Comparison of ENCODE assay signal across 1 cellular context in genomic region chr14:77457522-77458248, GRCh38.
TF ChIP-seq lines count a peak whose summit lies in the region.

TSS of gene AHSA1 (plus strand) at chr14:77458093. CDS start at chr14:77458190, 97 bp downstream.
TSS of gene VIPAS39 (minus strand) at chr14:77457601. CDS start at chr14:77454102, 3,499 bp downstream.

TF ChIP-seq in HepG2, 621 proteins besides CTCF, POLR2A, EP300 and RAD21 (continued from another document and continues in another):
- TF ChIP-seq ZBTB4 (CRISPR knock-in tag; IDR thresholded peaks at IDR 0.05; ENCODE audit: borderline replicate concordance) (no peak), NR2C2 (CRISPR knock-in tag; IDR thresholded peaks at IDR 0.05; ENCODE audit: borderline replicate concordance) (peak; percentile 98), ZNF180 (CRISPR knock-in tag; IDR thresholded peaks at IDR 0.05; ENCODE audit: borderline replicate concordance, low read depth) (no peak), ZBTB10 (CRISPR knock-in tag; IDR thresholded peaks at IDR 0.05; ENCODE audit: borderline replicate concordance) (no peak), MTF1 (CRISPR knock-in tag; IDR thresholded peaks at IDR 0.05) (no peak; the same call in 1 of the 2 replicates), ZNF749 (CRISPR knock-in tag; IDR thresholded peaks at IDR 0.05; ENCODE audit: borderline replicate concordance) (no peak), ZNF879 (CRISPR knock-in tag; IDR thresholded peaks at IDR 0.05) (no peak), NFKBIZ (CRISPR knock-in tag; IDR thresholded peaks at IDR 0.05) (no peak; the same call in 1 of the 2 replicates), MNT (IDR thresholded peaks at IDR 0.05) (peak; percentile 33; the same call in 1 of the 2 replicates), RCOR2 (CRISPR knock-in tag; IDR thresholded peaks at IDR 0.05) (no peak), ZHX1 (CRISPR knock-in tag; IDR thresholded peaks at IDR 0.05; ENCODE audit: low read depth) (no peak), HNRNPH1 (optimal IDR thresholded peaks at IDR 0.05; ENCODE audit: low read depth, low read length) (no peak), MLXIP (CRISPR knock-in tag; IDR thresholded peaks at IDR 0.05; ENCODE audit: borderline replicate concordance) (no peak), ZSCAN22 (CRISPR knock-in tag; IDR thresholded peaks at IDR 0.05) (no peak), ZNF644 (CRISPR knock-in tag; IDR thresholded peaks at IDR 0.05; ENCODE audit: low read depth) (no peak), ZFP1 (CRISPR knock-in tag; IDR thresholded peaks at IDR 0.05) (peak; percentile 52; the same call in 1 of the 2 replicates), GABPA (IDR thresholded peaks at IDR 0.05; ENCODE audit: low read depth, low read length) (peak; percentile 73), GABPA (CRISPR knock-in tag; IDR thresholded peaks at IDR 0.05; ENCODE audit: low read depth) (peak; percentile 96), ZBTB43 (CRISPR knock-in tag; conservative IDR thresholded peaks at IDR 0.05) (no peak), PBX3 (CRISPR knock-in tag; IDR thresholded peaks at IDR 0.05; ENCODE audit: borderline replicate concordance) (no peak), HMGXB3 (CRISPR knock-in tag; IDR thresholded peaks at IDR 0.05; ENCODE audit: borderline replicate concordance) (peak; percentile 16; the same call in 1 of the 2 replicates), ZNF788 (CRISPR knock-in tag; IDR thresholded peaks at IDR 0.05; ENCODE audit: borderline replicate concordance) (no peak), SNRNP70 (IDR thresholded peaks at IDR 0.05; ENCODE audit: low read depth, low read length) (no peak), ZNF17 (CRISPR knock-in tag; IDR thresholded peaks at IDR 0.05) (no peak), ZNF18 (CRISPR knock-in tag; IDR thresholded peaks at IDR 0.05; ENCODE audit: insufficient replicate concordance) (no peak), MEIS2 (CRISPR knock-in tag; IDR thresholded peaks at IDR 0.05) (peak; percentile 65; the same call in 1 of the 2 replicates), ZNF547 (CRISPR knock-in tag; IDR thresholded peaks at IDR 0.05) (peak; percentile 61), ZNF263 (CRISPR knock-in tag; IDR thresholded peaks at IDR 0.05) (no peak), TAF15 (IDR thresholded peaks at IDR 0.05; ENCODE audit: low read depth, low read length, poor library complexity, severe bottlenecking) (no peak), TGIF2 (CRISPR knock-in tag; IDR thresholded peaks at IDR 0.05) (peak; percentile 80; the same call in 1 of the 2 replicates), HOXA5 (CRISPR knock-in tag; IDR thresholded peaks at IDR 0.05) (no peak; the same call in 1 of the 2 replicates), NFIB (CRISPR knock-in tag; IDR thresholded peaks at IDR 0.05; ENCODE audit: borderline replicate concordance) (no peak)
